14 cellular contexts compared by ENCODE assay signal in the genomic region with DNA sequence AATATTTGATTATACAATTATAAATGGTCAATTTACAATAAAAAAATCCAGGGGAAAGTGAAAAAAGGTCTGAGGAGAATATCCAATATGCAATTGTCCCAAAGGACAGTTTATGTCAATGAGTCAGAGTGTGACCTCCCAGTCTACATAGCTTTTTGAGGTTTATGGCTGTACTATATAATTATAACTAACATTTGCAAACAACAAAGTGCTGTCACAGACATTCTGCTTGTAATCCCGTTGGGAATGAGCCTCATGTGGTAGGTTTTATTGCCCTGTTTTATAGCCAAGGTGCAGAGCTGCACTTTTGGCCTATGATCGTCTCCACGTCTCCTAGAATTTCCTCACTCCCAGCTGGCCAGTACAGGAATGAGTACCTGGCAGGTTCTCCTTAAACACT.
DNase-seq lines count a peak whose midpoint lies in the region; TF ChIP-seq lines count a peak whose summit lies in the region.
"Had no signal": no experiment of that assay in that cellular context is flagged by ENCODE, and none has a peak within 500 bp of the region (broad histone marks: within the 10 kb centered on the region; RNA-seq: fewer than 3 reads in every experiment).

No MANE protein-coding gene starts in this region.

- peaks cover 0 to 9% of the 10 kb centered on the region in 2 donors for H3K4me1 ChIP-seq in right atrium auricular region

- TF ChIP-seq CTCF in right atrium auricular region (IDR thresholded peaks at IDR 0.05) = no peak

- H3K27ac ChIP-seq in right atrium auricular region = no peak overlapping the region
- H3K27ac ChIP-seq: neural progenitor cell had no signal

- no peaks in the 10 kb centered on the region for H3K27me3 ChIP-seq in right atrium auricular region
- H3K27me3 ChIP-seq: neural progenitor cell had no signal

- H3K36me3 ChIP-seq in right atrium auricular region = no peaks in the 10 kb centered on the region
- H3K36me3 ChIP-seq: neural progenitor cell had no signal

- DNase-seq in right atrium auricular region (ENCODE audit: low spot score) (peak; percentile 36), cardiac septum (ENCODE audit: low spot score) (no peak), NCI-H69 (lab: John Stamatoyannopoulos, UW) (peak; percentile 98), hepatic stellate cell (ENCODE audit: low spot score) (peak; percentile 30), GM19240 (ENCODE audit: insufficient read length, low spot score) (no peak), SKM-1 (lab: John Stamatoyannopoulos, UW; ENCODE audit: unreplicated experiment) (no peak), NCI-H1694 (lab: John Stamatoyannopoulos, UW) (no peak)
- no peak for DNase-seq in effector CD4-positive, alpha-beta T cell
- DNase-seq: activated CD4-positive, alpha-beta memory T cell treated with anti-CD3 and anti-CD28 coated beads, Interleukin-2, amount 10 ng/mL, durations not matched to agents 7 days and 5 days; anterior cingulate cortex; SIG-M5; stimulated activated naive CD4-positive, alpha-beta T cell treated with Interleukin-2 at 50 U/mL for 16 hours had no signal

- H3K9me3 ChIP-seq in right atrium auricular region = no peaks in the 10 kb centered on the region

- H3K4me3 ChIP-seq in right atrium auricular region = no peak overlapping the region
- H3K4me3 ChIP-seq: neural progenitor cell, skin epidermis had no signal

- intact Hi-C loops in cardiac septum (cut with DNase I) = no loop called here

Comparison
In these comparisons a context has a peak if more than half of its experiments do, and no peak if none do; other contexts are left out.
1. DNase-seq: peak in right atrium auricular region (single experiment), NCI-H69 (single experiment) and hepatic stellate cell (single experiment); none in cardiac septum (single experiment), GM19240 (single experiment), SKM-1 (single experiment), NCI-H1694 (single experiment) and effector CD4-positive, alpha-beta T cell (single experiment).